Comparison of ENCODE assay signal across 7 cellular contexts in the genomic region with DNA sequence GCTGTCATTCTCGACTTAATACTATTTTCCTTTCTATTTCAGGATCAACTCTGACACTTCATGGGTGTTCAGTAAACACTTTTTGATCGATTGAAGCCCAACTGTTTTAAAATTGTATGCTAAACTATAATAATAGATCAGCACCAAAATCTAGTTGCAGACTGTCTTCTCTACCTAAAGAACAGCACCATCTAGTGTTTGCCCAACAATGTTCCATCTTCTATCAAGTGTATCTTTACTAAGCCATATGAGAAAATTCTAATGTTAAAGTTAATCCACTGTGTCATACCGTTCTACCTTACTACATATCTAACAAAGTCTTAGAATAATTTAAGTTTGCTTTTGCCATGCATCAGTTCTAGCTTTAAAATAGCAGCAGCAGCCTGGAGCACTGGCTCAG.
DNase-seq lines count a peak whose midpoint lies in the region; ATAC-seq and TF ChIP-seq lines count a peak whose summit lies in the region.

No MANE protein-coding gene starts in this region.

- peaks cover 0 to 8% of the 10 kb centered on the region in 2 donors for H3K9me3 ChIP-seq in ascending aorta

- H3K4me1 ChIP-seq in ascending aorta: no peaks in the 10 kb centered on the region

- H3K27ac ChIP-seq in ascending aorta: no peak overlapping the region

- H3K4me3 ChIP-seq in ascending aorta: no peak overlapping the region

- DNase-seq in NCI-H1417 (lab: John Stamatoyannopoulos, UW) (peak in 2 of 3 experiments; percentile 13 to 82), ascending aorta (ENCODE audit: low spot score in 2 of 2) (no peak), left lobe of liver (ENCODE audit: low spot score) (no peak), HuH-7.5 (ENCODE audit: low spot score) (no peak), middle frontal gyrus (ENCODE audit: extremely low spot score, low spot score) (no peak)

- peak; percentile 48 for ATAC-seq in left lobe of liver
- ATAC-seq in HG03439 (IDR thresholded peaks at IDR 0.05; ENCODE audit: unreplicated experiment): no peak

- no peaks in the 10 kb centered on the region for H3K27me3 ChIP-seq in ascending aorta

- intact Hi-C loops in ascending aorta (cut with DNase I): loop anchor here (10.0 kb wide), 1 partner anchor 150 kb away; no protein-coding TSS in a partner anchor

- TF ChIP-seq CTCF in GM12874 (IDR thresholded peaks at IDR 0.05; ENCODE audit: insufficient read depth, low read depth, low read length) (0 out of 2 replicates have a peak, but pooled peaks have one; percentile 20), ascending aorta (IDR thresholded peaks at IDR 0.05) (peak; percentile 9 to 54 (median 42))

- no peaks in the 10 kb centered on the region for H3K36me3 ChIP-seq in ascending aorta

Comparison
In these comparisons a context has a peak if more than half of its experiments do, and no peak if none do; other contexts are left out.
1. DNase-seq: peak in NCI-H1417 (2 of 3); none in ascending aorta (0 of 2), left lobe of liver (single experiment), HuH-7.5 (single experiment) and middle frontal gyrus (single experiment).